ENCODE assay signal across 8 cellular contexts in the genomic region with DNA sequence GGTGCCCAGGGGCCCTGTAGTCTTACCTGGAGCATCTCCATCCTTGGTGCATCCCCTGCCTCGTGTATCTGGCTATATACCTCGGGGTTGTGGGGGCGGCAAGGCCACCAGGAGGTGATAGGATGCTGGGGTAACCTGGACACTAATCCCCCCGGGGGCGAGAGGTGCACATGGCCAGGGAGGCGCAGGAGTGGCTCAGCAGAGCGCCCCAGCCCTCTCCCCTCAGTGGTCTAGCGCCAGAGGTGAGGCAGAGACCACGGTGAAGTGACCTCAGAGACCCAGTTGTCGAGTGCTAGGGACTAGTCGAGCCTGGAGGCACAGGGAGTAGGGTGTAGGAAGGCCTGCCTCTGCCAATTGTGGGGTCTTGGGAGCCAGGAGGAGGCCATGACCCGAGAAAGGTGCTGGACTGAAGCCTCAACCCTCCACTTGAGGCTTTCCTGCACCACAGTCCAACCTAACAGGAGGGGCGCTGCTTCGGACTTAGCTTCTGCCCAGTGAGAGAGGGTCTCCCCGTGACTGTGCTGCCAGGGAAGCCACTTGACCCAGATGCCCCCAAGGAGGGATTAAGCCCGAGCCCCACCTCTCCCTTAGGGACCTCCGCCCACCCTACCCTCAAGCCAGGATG. TPM values are rescaled to one million over a fixed set of nuclear protein-coding genes. Genes with fewer than 3 reads are reported as not detected.
DNase-seq lines count a peak whose midpoint lies in the region; ATAC-seq and TF ChIP-seq lines count a peak whose summit lies in the region.

A gene (minus strand): TSS at position 51 of the 625 bp plus-strand sequence. CDS start 10 bp downstream, at position 41.

- H3K4me3 Mint-ChIP-seq in T-helper 17 cell: peak within 1 kb of the TSS; percentile 94

- peak within 1 kb of the TSS; percentile 59 for H3K9ac ChIP-seq in skeletal muscle satellite cell (ENCODE audit: low read depth, low read length)

- H3K36me3 Mint-ChIP-seq in T-helper 17 cell (ENCODE audit: low read depth): no peaks in the 10 kb centered on the region

- H3K27ac Mint-ChIP-seq in T-helper 17 cell: no peak within 1 kb of the TSS

- H3K9me3 ChIP-seq in T-helper 17 cell (ENCODE audit: control insufficient read depth, low read length, poor library complexity, severe bottlenecking): no peaks in the 10 kb centered on the region
- no peaks in the 10 kb centered on the region for H3K9me3 ChIP-seq in skeletal muscle satellite cell (replicated peaks; ENCODE audit: low read length)

- TF ChIP-seq CTCF in GM20000 (IDR thresholded peaks at IDR 0.05; ENCODE audit: extremely low read depth, missing control alignments): peak; percentile 6

- peaks cover 22% of the 10 kb centered on the region for H3K4me1 Mint-ChIP-seq in T-helper 17 cell

- peak within 1 kb of the TSS; percentile 68 for H3K4me3 ChIP-seq in skeletal muscle satellite cell (ENCODE audit: low read length)

- peaks cover 9% of the 10 kb centered on the region for H3K27me3 Mint-ChIP-seq in T-helper 17 cell

- H3K36me3 ChIP-seq in skeletal muscle satellite cell (ENCODE audit: insufficient read depth, low read length): peaks cover 34% of the 10 kb centered on the region

- H3K27me3 ChIP-seq in skeletal muscle satellite cell (ENCODE audit: control insufficient read depth, insufficient read depth, low read length): no peaks in the 10 kb centered on the region

- DNase-seq in GM20000 (ENCODE audit: low spot score): no peak
- no peak for DNase-seq in T-helper 17 cell
- peak; percentile 14 for DNase-seq in glomerular visceral epithelial cell (ENCODE audit: extremely low spot score)
- no peak for DNase-seq in middle frontal gyrus (ENCODE audit: extremely low spot score, low spot score)
- DNase-seq in GF-D8 (lab: John Stamatoyannopoulos, UW): no peak

- ATAC-seq in T-helper 17 cell: no peak
- ATAC-seq in activated CD4-positive, CD25-positive, alpha-beta regulatory T cell treated with anti-CD3 and anti-CD28 coated beads, Interleukin-2, amount 50 U/mL, for 24 hours: no peak
- no peak for ATAC-seq in HG03469 (IDR thresholded peaks at IDR 0.05; ENCODE audit: unreplicated experiment)

- peak within 1 kb of the TSS; percentile 93 for H3K4me2 ChIP-seq in skeletal muscle satellite cell (ENCODE audit: low read length)

- H3K4me1 ChIP-seq in skeletal muscle satellite cell (ENCODE audit: control insufficient read depth, insufficient read depth, low read length): peaks cover 21% of the 10 kb centered on the region

RNA-seq across cellular contexts. Expression of the gene that starts here (rescaled TPM):
- total RNA-seq in T-helper 17 cell: not detected
- not detected in 2 replicates for total RNA-seq in skeletal muscle satellite cell (2012; rRNA removed)
